ENCODE assay signal across 24 cellular contexts in genomic region chr16:17235147-17235817, GRCh38.
DNase-seq lines count a peak whose midpoint lies in the region; ATAC-seq lines count a peak whose summit lies in the region.
"Had no signal": no experiment of that assay in that cellular context is flagged by ENCODE, and none has a peak within 500 bp of the region (broad histone marks: within the 10 kb centered on the region; RNA-seq: fewer than 3 reads in every experiment).

No MANE protein-coding gene starts in this region.

- peaks cover 28 to 53% (median 39%) of the 10 kb centered on the region in 7 donors for H3K4me1 Mint-ChIP-seq in naive thymus-derived CD4-positive, alpha-beta T cell
- peaks cover 26% of the 10 kb centered on the region for H3K4me1 Mint-ChIP-seq in activated naive CD8-positive, alpha-beta T cell treated with anti-CD3 and anti-CD28 coated beads, Interleukin-2, amount 50 U/mL, for 24 hours
- H3K4me1 Mint-ChIP-seq: GM23338 had no signal

- peak; percentile 26 for ATAC-seq in naive thymus-derived CD4-positive, alpha-beta T cell
- no peak for ATAC-seq in activated naive CD8-positive, alpha-beta T cell treated with anti-CD3 and anti-CD28 coated beads, Interleukin-2, amount 50 U/mL, for 24 hours
- ATAC-seq: GM23338, PC-3 had no signal

- no peaks in the 10 kb centered on the region for H3K27me3 Mint-ChIP-seq in naive thymus-derived CD4-positive, alpha-beta T cell
- no peaks in the 10 kb centered on the region for H3K27me3 Mint-ChIP-seq in activated naive CD8-positive, alpha-beta T cell treated with anti-CD3 and anti-CD28 coated beads, Interleukin-2, amount 50 U/mL, for 24 hours
- H3K27me3 Mint-ChIP-seq: B cell; CD4-positive, alpha-beta T cell had no signal

- peaks cover 0 to 10% (median 0%) of the 10 kb centered on the region in 11 donors for H3K9me3 Mint-ChIP-seq in naive thymus-derived CD4-positive, alpha-beta T cell
- peaks cover 5% of the 10 kb centered on the region for H3K9me3 Mint-ChIP-seq in activated naive CD8-positive, alpha-beta T cell treated with anti-CD3 and anti-CD28 coated beads, Interleukin-2, amount 50 U/mL, for 24 hours
- H3K9me3 Mint-ChIP-seq: CD4-positive, alpha-beta T cell; GM23338 had no signal

- no peaks in the 10 kb centered on the region for H3K27me3 ChIP-seq in naive thymus-derived CD4-positive, alpha-beta T cell (ENCODE audit: control insufficient read depth in 2 of 2, insufficient read depth in 2 of 2, low read length in 2 of 2)
- H3K27me3 ChIP-seq: MG63 had no signal

- no peak overlapping the region for H3K27ac Mint-ChIP-seq in naive thymus-derived CD4-positive, alpha-beta T cell
- H3K27ac Mint-ChIP-seq in activated naive CD8-positive, alpha-beta T cell treated with anti-CD3 and anti-CD28 coated beads, Interleukin-2, amount 50 U/mL, for 24 hours = no peak overlapping the region
- H3K27ac Mint-ChIP-seq: B cell; CD4-positive, alpha-beta T cell; GM23338 had no signal

- POLR2A ChIA-PET in naive thymus-derived CD4-positive, alpha-beta T cell (lab: Charles Lee) = no interaction called here

- no peak overlapping the region for H3K4me3 Mint-ChIP-seq in naive thymus-derived CD4-positive, alpha-beta T cell
- H3K4me3 Mint-ChIP-seq in activated naive CD8-positive, alpha-beta T cell treated with anti-CD3 and anti-CD28 coated beads, Interleukin-2, amount 50 U/mL, for 24 hours = no peak overlapping the region
- H3K4me3 Mint-ChIP-seq: B cell; CD4-positive, alpha-beta T cell; GM23338 had no signal

- H3K9me3 ChIP-seq in naive thymus-derived CD4-positive, alpha-beta T cell (ENCODE audit: control insufficient read depth in 2 of 3, low read length in 3 of 3) = no peaks in the 10 kb centered on the region
- H3K9me3 ChIP-seq: MG63 had no signal

- H3K4me3 ChIP-seq in naive thymus-derived CD4-positive, alpha-beta T cell (ENCODE audit: low read length) = no peak overlapping the region
- H3K4me3 ChIP-seq: GM23338, HAP-1, MG63, SK-N-MC had no signal

- peak; percentile 11 for DNase-seq in activated CD4-positive, alpha-beta T cell treated with anti-CD3 and anti-CD28 coated beads for 48 hours
- no peak for DNase-seq in activated CD4-positive, alpha-beta T cell treated with anti-CD3 and anti-CD28 coated beads, Interleukin-2, amount 50 U/mL, for 48 hours
- DNase-seq in CD1c-positive myeloid dendritic cell (ENCODE audit: extremely low spot score) = peak; percentile 38
- peak; percentile 26 for DNase-seq in astrocyte of the hippocampus (ENCODE audit: low read depth, low spot score)
- no peak for DNase-seq in naive thymus-derived CD4-positive, alpha-beta T cell
- no peak for DNase-seq in activated naive CD8-positive, alpha-beta T cell treated with anti-CD3 and anti-CD28 coated beads, Interleukin-2, amount 50 U/mL, for 24 hours
- DNase-seq in DMS53 (lab: John Stamatoyannopoulos, UW) = no peak
- no peak for DNase-seq in putamen (ENCODE audit: low spot score)
- DNase-seq: CD4-positive, alpha-beta T cell; COR-L47; DMS 273 treated with DMSO at 0.1 percent for 48 hours; Kasumi-1; MG63; NCI-H1417; NCI-H1694 treated with DMSO at 0.1 percent for 48 hours; NCI-H446 treated with DMSO at 0.1 percent for 48 hours; NCI-H526 treated with DMSO at 0.1 percent for 48 hours; PC-3; SHP77 treated with DMSO at 0.1 percent for 48 hours had no signal

- CTCF ChIA-PET in naive thymus-derived CD4-positive, alpha-beta T cell (lab: Charles Lee) = interaction anchor here (0.7 to 1.1 kb wide), 2 partner anchors 11 to 48 kb away, joined by 3 read pairs; no protein-coding TSS in a partner anchor

- H3K36me3 Mint-ChIP-seq in naive thymus-derived CD4-positive, alpha-beta T cell = peaks cover 0 to 36% (median 24%) of the 10 kb centered on the region in 5 donors
- peaks cover 2% of the 10 kb centered on the region for H3K36me3 Mint-ChIP-seq in activated naive CD8-positive, alpha-beta T cell treated with anti-CD3 and anti-CD28 coated beads, Interleukin-2, amount 50 U/mL, for 24 hours (ENCODE audit: low read depth)

- no peak overlapping the region for H3K27ac ChIP-seq in naive thymus-derived CD4-positive, alpha-beta T cell (ENCODE audit: low read depth, low read length)
- H3K27ac ChIP-seq: RWPE1, SK-N-MC had no signal

- H3K4me1 ChIP-seq in naive thymus-derived CD4-positive, alpha-beta T cell (ENCODE audit: control insufficient read depth in 2 of 2, insufficient read depth in 2 of 2, low read length in 2 of 2) = peaks cover 0 to 5% of the 10 kb centered on the region in 2 donors
- H3K4me1 ChIP-seq: HAP-1 had no signal

- intact Hi-C loops in naive thymus-derived CD4-positive, alpha-beta T cell (cut with micrococcal nuclease) = loop anchor here in 1 of 2 donors (10.0 kb wide), 2 partner anchors 110 to 230 kb away; no protein-coding TSS in a partner anchor

- no peaks in the 10 kb centered on the region for H3K36me3 ChIP-seq in naive thymus-derived CD4-positive, alpha-beta T cell (ENCODE audit: control insufficient read depth in 2 of 3, insufficient read depth in 3 of 3, low read length in 3 of 3)
- H3K36me3 ChIP-seq: HAP-1 had no signal

Comparison
In these comparisons a context has a peak if more than half of its experiments do, and no peak if none do; other contexts are left out.
1. DNase-seq: peak in activated CD4-positive, alpha-beta T cell treated with anti-CD3 and anti-CD28 coated beads for 48 hours (single experiment), CD1c-positive myeloid dendritic cell (single experiment) and astrocyte of the hippocampus (single experiment); none in activated CD4-positive, alpha-beta T cell treated with anti-CD3 and anti-CD28 coated beads, Interleukin-2, amount 50 U/mL, for 48 hours (0 of 2), naive thymus-derived CD4-positive, alpha-beta T cell (0 of 9), activated naive CD8-positive, alpha-beta T cell treated with anti-CD3 and anti-CD28 coated beads, Interleukin-2, amount 50 U/mL, for 24 hours (single experiment), DMS53 (single experiment) and putamen (single experiment).